In the genomic region with DNA sequence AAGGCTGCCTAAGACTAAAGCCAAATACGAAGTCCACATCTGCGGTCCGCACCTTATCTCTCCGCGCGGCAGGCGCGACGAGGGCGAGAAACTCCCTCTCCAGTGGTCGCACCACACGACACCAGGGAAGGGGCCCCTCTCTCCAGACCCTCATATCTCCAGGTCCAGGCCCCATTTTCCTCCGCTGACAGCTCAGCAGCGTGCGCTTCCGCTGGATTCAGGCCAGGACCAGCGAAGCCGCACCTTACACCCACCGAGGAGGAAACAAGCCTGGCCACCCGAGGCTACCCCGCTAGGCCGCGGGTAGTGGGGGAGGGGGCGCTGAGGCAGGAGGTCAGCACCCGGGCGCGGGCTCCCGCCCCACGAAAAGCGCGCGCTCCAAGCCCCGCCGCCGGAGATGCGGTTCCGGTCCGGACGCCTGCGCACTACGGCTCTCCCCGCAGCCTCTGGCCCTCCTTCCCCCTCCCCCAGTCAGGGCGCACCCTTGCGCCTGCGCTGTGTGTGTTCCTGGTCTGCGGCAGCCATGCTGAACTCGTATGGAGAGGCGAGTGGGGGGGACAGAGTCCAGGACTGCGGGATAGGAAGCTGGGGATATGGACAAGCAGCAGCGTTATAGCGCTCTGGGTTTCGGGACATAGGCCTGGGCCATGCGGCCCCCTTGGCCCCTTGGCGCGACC, we compare ENCODE assay signal across 1 cellular context.
TF ChIP-seq lines count a peak whose summit lies in the region.

A gene (plus strand): TSS at position 502 of the 677 bp plus-strand sequence. CDS start 4,305 bp downstream, outside the sequence.

TF ChIP-seq in IMR-90, 13 proteins besides CTCF, POLR2A, EP300 and RAD21 (continued from another document):
- TF ChIP-seq, protein P1, sequence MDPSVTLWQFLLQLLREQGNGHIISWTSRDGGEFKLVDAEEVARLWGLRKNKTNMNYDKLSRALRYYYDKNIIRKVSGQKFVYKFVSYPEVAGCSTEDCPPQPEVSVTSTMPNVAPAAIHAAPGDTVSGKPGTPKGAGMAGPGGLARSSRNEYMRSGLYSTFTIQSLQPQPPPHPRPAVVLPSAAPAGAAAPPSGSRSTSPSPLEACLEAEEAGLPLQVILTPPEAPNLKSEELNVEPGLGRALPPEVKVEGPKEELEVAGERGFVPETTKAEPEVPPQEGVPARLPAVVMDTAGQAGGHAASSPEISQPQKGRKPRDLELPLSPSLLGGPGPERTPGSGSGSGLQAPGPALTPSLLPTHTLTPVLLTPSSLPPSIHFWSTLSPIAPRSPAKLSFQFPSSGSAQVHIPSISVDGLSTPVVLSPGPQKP (IDR thresholded peaks at IDR 0.05; ENCODE audit: borderline replicate concordance, low read depth, low read length) = no peak
